ENCODE assay signal across 21 cellular contexts in the genomic region with DNA sequence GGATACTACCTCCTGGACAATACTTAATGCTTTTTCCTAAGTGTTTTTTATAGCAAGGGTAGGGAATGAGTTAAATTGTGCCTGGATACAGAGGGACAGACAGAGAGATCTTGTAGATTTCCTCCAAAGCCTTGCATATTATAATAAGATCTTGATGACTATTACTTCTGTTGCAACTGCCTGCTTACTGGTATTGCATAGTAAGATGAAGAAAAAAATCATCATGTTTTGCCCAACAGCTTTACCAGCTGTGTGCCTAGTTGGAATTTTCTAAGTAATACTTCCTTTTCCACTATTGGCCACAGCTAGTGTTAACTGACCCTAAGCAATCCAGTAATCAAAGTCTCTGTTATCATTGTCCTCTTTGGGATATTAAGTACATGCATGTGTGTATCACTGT.
"Had no signal": no experiment of that assay in that cellular context is flagged by ENCODE, and none has a peak within 500 bp of the region (broad histone marks: within the 10 kb centered on the region; RNA-seq: fewer than 3 reads in every experiment).

No MANE protein-coding gene starts in this region.

- H3K4me3 Mint-ChIP-seq: activated naive CD8-positive, alpha-beta T cell treated with anti-CD3 and anti-CD28 coated beads for 36 hours; dendritic cell treated with granulocyte-macrophage colony-stimulating factor and Interleukin-4, amounts not matched to agents 40 ng/mL and 50 ng/mL, for 4 days; memory B cell; naive thymus-derived CD8-positive, alpha-beta T cell; T-helper 2 cell treated with Interferon-gamma antibody and Interleukin-4, amounts not matched to agents 5 μg/mL and 100 μg/mL, for 36 hours had no signal

- H3K27me3 ChIP-seq: breast epithelium, neutrophil, transverse colon had no signal

- H3K9me3 Mint-ChIP-seq: activated naive CD8-positive, alpha-beta T cell treated with anti-CD3 and anti-CD28 coated beads for 36 hours; dendritic cell treated with granulocyte-macrophage colony-stimulating factor and Interleukin-4, amounts not matched to agents 40 ng/mL and 50 ng/mL, for 4 days; memory B cell; naive thymus-derived CD8-positive, alpha-beta T cell; T-helper 2 cell treated with Interferon-gamma antibody and Interleukin-4, amounts not matched to agents 5 μg/mL and 100 μg/mL, for 36 hours had no signal

- H3K36me3 Mint-ChIP-seq: activated naive CD8-positive, alpha-beta T cell treated with anti-CD3 and anti-CD28 coated beads for 36 hours; memory B cell; naive thymus-derived CD8-positive, alpha-beta T cell had no signal

- H3K4me3 ChIP-seq: breast epithelium, left ventricle myocardium inferior, prostate gland, transverse colon had no signal

- DNase-seq: activated CD4-positive, alpha-beta T cell treated with anti-CD3 and anti-CD28 coated beads, Interleukin-2, amount 50 U/mL, for 1 hour; activated CD8-positive, alpha-beta memory T cell treated with anti-CD3 and anti-CD28 coated beads for 24 hours; activated naive CD8-positive, alpha-beta T cell treated with anti-CD3 and anti-CD28 coated beads for 36 hours; aorta; effector memory CD4-positive, alpha-beta T cell; left ventricle myocardium inferior; naive thymus-derived CD8-positive, alpha-beta T cell; right cardiac atrium; small intestine; stimulated activated CD4-positive, alpha-beta T cell treated with anti-CD3 and anti-CD28 coated beads, Interleukin-4, amount 100 ng/mL, for 4 hours; stimulated activated CD8-positive, alpha-beta memory T cell treated with anti-CD3 and anti-CD28 coated beads, Interleukin-4, amount 100 ng/mL, for 48 hours; stimulated activated naive CD4-positive, alpha-beta T cell treated with Interleukin-2 at 50 U/mL for 16 hours; SW 1271; transverse colon had no signal

- H3K27ac ChIP-seq: breast epithelium, epithelial cell of prostate, left ventricle myocardium inferior, neutrophil, prostate gland, transverse colon had no signal

- H3K27ac Mint-ChIP-seq: activated naive CD8-positive, alpha-beta T cell treated with anti-CD3 and anti-CD28 coated beads for 36 hours; dendritic cell treated with granulocyte-macrophage colony-stimulating factor and Interleukin-4, amounts not matched to agents 40 ng/mL and 50 ng/mL, for 4 days; memory B cell; naive thymus-derived CD8-positive, alpha-beta T cell; T-helper 2 cell treated with Interferon-gamma antibody and Interleukin-4, amounts not matched to agents 5 μg/mL and 100 μg/mL, for 36 hours had no signal

- H3K4me1 Mint-ChIP-seq: activated naive CD8-positive, alpha-beta T cell treated with anti-CD3 and anti-CD28 coated beads for 36 hours; memory B cell; naive thymus-derived CD8-positive, alpha-beta T cell had no signal

- ATAC-seq: naive thymus-derived CD8-positive, alpha-beta T cell; right cardiac atrium had no signal

- H3K36me3 ChIP-seq: breast epithelium, left ventricle myocardium inferior, neutrophil, prostate gland, transverse colon had no signal

- H3K27me3 Mint-ChIP-seq: activated naive CD8-positive, alpha-beta T cell treated with anti-CD3 and anti-CD28 coated beads for 36 hours; dendritic cell treated with granulocyte-macrophage colony-stimulating factor and Interleukin-4, amounts not matched to agents 40 ng/mL and 50 ng/mL, for 4 days had no signal

- H3K4me1 ChIP-seq: breast epithelium, left ventricle myocardium inferior, prostate gland, transverse colon had no signal

- H3K9me3 ChIP-seq: breast epithelium, left ventricle myocardium inferior, neutrophil, prostate gland, transverse colon had no signal
